Comparison of ENCODE assay signal across 21 cellular contexts in genomic region chr2:4862031-4862430, GRCh38.
A peak's percentile ranks its signal among the peaks of the same experiment; 100 is the strongest.
DNase-seq lines count a peak whose midpoint lies in the region; ATAC-seq, FAIRE-seq and TF ChIP-seq lines count a peak whose summit lies in the region.
"Had no signal": no experiment of that assay in that cellular context is flagged by ENCODE, and none has a peak within 500 bp of the region (broad histone marks: within the 10 kb centered on the region; RNA-seq: fewer than 3 reads in every experiment).

No MANE protein-coding gene starts in this region.

- H3K4me1 ChIP-seq in keratinocyte (ENCODE audit: control insufficient read depth, extremely low read depth, insufficient read depth, low read length), result peaks cover 7% of the 10 kb centered on the region
- H3K4me1 ChIP-seq: A549 had no signal

- CTCF ChIA-PET in RWPE1 (lab: Yijun Ruan, JAX), result no interaction called here

- no peak for FAIRE-seq in bronchial epithelial cell (lab: Jason Lieb, UNC)
- peak; percentile 95 for FAIRE-seq in keratinocyte (lab: Jason Lieb, UNC)
- FAIRE-seq: A549, D721Med, G401.6, GM12891, H54, HTR-8/SVneo had no signal

- H3K9me3 ChIP-seq in keratinocyte (ENCODE audit: control insufficient read depth, low read depth, low read length), result no peaks in the 10 kb centered on the region

- no peak for ATAC-seq in GM18858 (IDR thresholded peaks at IDR 0.05; ENCODE audit: unreplicated experiment)
- ATAC-seq: A549, GM23338 had no signal

- H4K20me1 ChIP-seq in keratinocyte (ENCODE audit: control insufficient read depth, extremely low read depth, insufficient read depth, low read length), result no peaks in the 10 kb centered on the region

- H3K9ac ChIP-seq in keratinocyte (ENCODE audit: control insufficient read depth, extremely low read depth, insufficient read depth, low read length), result no peak overlapping the region

- no peak overlapping the region for H3K27ac ChIP-seq in RWPE1
- peak overlapping the region; percentile 27 for H3K27ac ChIP-seq in keratinocyte (ENCODE audit: control insufficient read depth, insufficient read depth, low read length)
- H3K27ac ChIP-seq: 22Rv1, A549, HL-60 had no signal

- H2AFZ ChIP-seq in keratinocyte (ENCODE audit: control insufficient read depth, low read length), result no peak overlapping the region
- H2AFZ ChIP-seq: GM23338 had no signal

- H3K36me3 ChIP-seq in bronchial epithelial cell (ENCODE audit: control insufficient read depth, insufficient read depth, low read length), result no peaks in the 10 kb centered on the region
- H3K36me3 ChIP-seq in keratinocyte (ENCODE audit: control insufficient read depth in 2 of 2, extremely low read depth in 1 of 2, insufficient read depth in 2 of 2, low read length in 2 of 2), result no peaks in the 10 kb centered on the region

- H3K4me3 ChIP-seq in bronchial epithelial cell (ENCODE audit: low read depth, low read length) (no peak overlapping the region), keratinocyte (ENCODE audit: control insufficient read depth in 2 of 3, extremely low read depth in 1 of 3, insufficient read depth in 2 of 3, low read depth in 1 of 3, low read length in 3 of 3) (no peak overlapping the region)
- H3K4me3 ChIP-seq: A549, GM23338 had no signal

- DNase-seq in COLO829 (ENCODE audit: low spot score) (peak; percentile 11), RWPE1 (ENCODE audit: low spot score) (peak; percentile 24), bronchial epithelial cell (ENCODE audit: low read depth) (peak; percentile 35), keratinocyte (ENCODE audit: low read depth, low spot score) (peak; percentile 48), medulla oblongata (ENCODE audit: extremely low spot score) (no peak), D341Med (ENCODE audit: low spot score) (no peak)
- DNase-seq in stimulated activated CD4-positive, alpha-beta T cell treated with anti-CD3 and anti-CD28 coated beads, Interleukin-1b, Interleukin-23, amount 100 ng/mL, for 48 hours, result no peak
- DNase-seq: AML-193; CD4-positive, alpha-beta memory T cell; COR-L47; HCEC 1CT had no signal

- TF ChIP-seq CTCF in RWPE1 (conservative IDR thresholded peaks at IDR 0.05; ENCODE audit: low read depth) (no peak), bronchial epithelial cell (IDR thresholded peaks at IDR 0.05; ENCODE audit: insufficient read depth, low read length, severe bottlenecking) (no peak), keratinocyte (optimal IDR thresholded peaks at IDR 0.05 in 1 of 3, IDR thresholded peaks at IDR 0.05 in 1 of 3, conservative IDR thresholded peaks at IDR 0.05 in 1 of 3; ENCODE audit: extremely low read depth in 1 of 3, insufficient read depth in 2 of 3, low read length in 3 of 3) (no peak)

- H3K4me2 ChIP-seq in keratinocyte (ENCODE audit: control insufficient read depth, extremely low read depth, insufficient read depth, low read depth, low read length), result no peak overlapping the region
- H3K4me2 ChIP-seq: A549, GM23338 had no signal

- no peaks in the 10 kb centered on the region for H3K9me1 ChIP-seq in keratinocyte (ENCODE audit: control insufficient read depth, extremely low read depth, insufficient read depth, low read length)

- dilution Hi-C loops in keratinocyte (cut with MboI; ENCODE audit: extremely low pct_ligation_motif_present, low sequenced_read_pairs), result no loop called here

- POLR2A ChIA-PET in RWPE1 (lab: Yijun Ruan, JAX; ENCODE audit: low non-redundant PET), result no interaction called here

- H3K79me2 ChIP-seq in keratinocyte (ENCODE audit: control insufficient read depth, insufficient read depth, low read length), result no peaks in the 10 kb centered on the region

- H3K27me3 ChIP-seq in bronchial epithelial cell (ENCODE audit: control insufficient read depth, insufficient read depth, low read length), result no peaks in the 10 kb centered on the region
- no peaks in the 10 kb centered on the region for H3K27me3 ChIP-seq in keratinocyte (ENCODE audit: control insufficient read depth, extremely low read depth, insufficient read depth, low read length)

Comparison
In these comparisons a context has a peak if more than half of its experiments do, and no peak if none do; other contexts are left out.
1. DNase-seq: peak in COLO829 (single experiment), RWPE1 (single experiment), bronchial epithelial cell (single experiment) and keratinocyte (single experiment); none in medulla oblongata (single experiment), D341Med (single experiment) and stimulated activated CD4-positive, alpha-beta T cell treated with anti-CD3 and anti-CD28 coated beads, Interleukin-1b, Interleukin-23, amount 100 ng/mL, for 48 hours (single experiment).